Comparison of ENCODE assay signal across 30 cellular contexts in the genomic region with DNA sequence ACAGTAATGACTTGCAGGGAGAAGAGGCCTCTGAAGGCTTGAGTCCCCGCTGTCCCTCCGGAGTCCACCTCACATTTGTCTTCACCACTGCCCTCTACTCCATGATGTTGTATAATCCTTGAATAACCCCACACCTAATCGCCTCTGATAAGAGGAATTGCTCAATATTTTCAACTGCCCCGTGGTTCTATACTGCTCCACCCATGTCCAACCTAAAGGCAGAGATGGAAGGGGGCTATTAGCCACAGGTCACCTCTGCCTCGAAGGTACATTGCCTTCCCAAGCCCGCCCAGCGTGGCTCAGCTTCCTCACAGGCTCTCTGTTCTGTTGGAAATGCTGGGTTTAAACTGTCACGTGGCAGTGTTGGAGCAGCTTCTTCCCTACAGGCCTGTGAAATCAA. TPM values are rescaled to one million over a fixed set of nuclear protein-coding genes. Genes with fewer than 3 reads are reported as not detected.
"Had no signal": no experiment of that assay in that cellular context is flagged by ENCODE, and none has a peak within 500 bp of the region (broad histone marks: within the 10 kb centered on the region; RNA-seq: fewer than 3 reads in every experiment).

No MANE protein-coding gene starts in this region.

- FAIRE-seq: endothelial cell of umbilical vein had no signal

- H3K9me3 ChIP-seq: esophagus muscularis mucosa, prostate gland, right atrium auricular region, sigmoid colon, spleen, suprapubic skin, transverse colon, upper lobe of right lung, uterus had no signal

- H3K27me3 ChIP-seq: esophagus muscularis mucosa, foreskin keratinocyte, neural progenitor cell, right atrium auricular region, sigmoid colon, spleen, suprapubic skin, transverse colon, upper lobe of right lung, uterus had no signal

- H3K4me3 ChIP-seq: coronary artery, esophagus muscularis mucosa, neural progenitor cell, prostate gland, right atrium auricular region, sigmoid colon, spleen, suprapubic skin, transverse colon, upper lobe of right lung, uterus had no signal

- H3K27ac ChIP-seq: coronary artery, esophagus muscularis mucosa, foreskin keratinocyte, neural progenitor cell, prostate gland, right atrium auricular region, sigmoid colon, suprapubic skin, transverse colon, upper lobe of right lung, uterus had no signal

- ATAC-seq: foreskin keratinocyte; left ventricle myocardium superior; naive thymus-derived CD4-positive, alpha-beta T cell; stimulated activated naive B cell treated with anti-CD40 and anti-IgM and Interleukin-4, amounts not matched to agents 10 μg/mL and 1 μg/mL and 100 μg/mL, for 72 hours; upper lobe of right lung had no signal

- H3K4me1 ChIP-seq: neural progenitor cell had no signal

- DNase-seq: dermis blood vessel endothelial cell; effector memory CD4-positive, alpha-beta T cell; foreskin keratinocyte; hypothalamus; immature natural killer cell; islet precursor cell; kidney glomerular epithelial cell; left ventricle myocardium superior; mesendoderm; midbrain; naive thymus-derived CD4-positive, alpha-beta T cell; occipital lobe; sigmoid colon; spleen; stimulated activated CD4-positive, alpha-beta T cell treated with anti-CD3 and anti-CD28 coated beads, Interleukin-4, amount 100 ng/mL, for 4 hours; stimulated activated naive B cell treated with anti-CD40 and anti-IgM and Interleukin-4, amounts not matched to agents 10 μg/mL and 1 μg/mL and 100 μg/mL, for 72 hours; transverse colon; upper lobe of right lung; uterus had no signal

- H3K36me3 ChIP-seq: uterus had no signal

RNA-seq across cellular contexts. Expression of a gene that starts 12.4 kb away (rescaled TPM):
- total RNA-seq: endothelial cell of umbilical vein, epithelial cell of proximal tubule, foreskin keratinocyte, lung microvascular endothelial cell, right atrium auricular region, skeletal muscle tissue had no signal
- polyA plus RNA-seq: endothelial cell of umbilical vein, fibroblast of lung, foreskin keratinocyte, immature natural killer cell had no signal
